In genomic region chr3:158005391-158006100, GRCh38 we compare ENCODE assay signal across 1 cellular context.
TF ChIP-seq lines count a peak whose summit lies in the region.

No MANE protein-coding gene starts in this region.

TF ChIP-seq in GM23338, 12 proteins besides CTCF, POLR2A, EP300 and RAD21 (continued from another document):
- no peak for TF ChIP-seq REST (IDR thresholded peaks at IDR 0.05; ENCODE audit: unreplicated experiment)
- TF ChIP-seq POLR2AphosphoS5 (IDR thresholded peaks at IDR 0.05; ENCODE audit: low read depth): no peak
- TF ChIP-seq NANOG (IDR thresholded peaks at IDR 0.05; ENCODE audit: borderline replicate concordance): no peak
- no peak for TF ChIP-seq STAT1 (IDR thresholded peaks at IDR 0.05; ENCODE audit: unreplicated experiment)
- TF ChIP-seq ZNF331 (CRISPR knock-in tag; IDR thresholded peaks at IDR 0.05; ENCODE audit: low read depth): no peak
